In the genomic region with DNA sequence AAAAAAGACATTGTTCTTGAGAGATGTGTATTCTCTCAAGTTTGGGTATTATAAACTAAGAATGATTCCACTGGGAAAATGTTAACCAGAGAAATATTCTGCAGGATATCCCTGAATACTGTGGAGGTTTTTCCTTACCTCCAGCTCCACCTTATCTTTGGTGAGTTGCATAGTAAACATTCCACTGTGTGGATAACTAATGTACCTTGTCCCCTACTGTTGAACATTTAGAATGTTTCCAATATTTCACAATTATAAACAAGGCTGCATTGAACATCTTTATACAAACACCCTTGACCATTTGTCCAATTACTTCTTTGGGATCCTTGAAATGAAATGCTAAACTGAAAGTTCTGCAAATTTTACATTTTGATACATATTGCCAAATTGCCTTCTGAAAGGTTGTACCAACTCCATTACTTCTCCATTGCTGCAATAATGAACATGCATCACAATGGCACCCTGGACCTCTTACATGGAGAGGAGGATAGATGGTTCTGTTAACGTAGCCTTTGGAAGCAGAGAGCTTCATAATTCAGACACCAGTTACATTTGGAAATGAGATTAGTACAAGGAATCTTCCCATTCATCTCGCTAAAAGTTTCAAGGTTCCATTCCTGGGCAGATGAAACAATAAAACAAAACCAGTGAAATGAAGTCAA, we compare ENCODE assay signal across 35 cellular contexts.
"Had no signal": no experiment of that assay in that cellular context is flagged by ENCODE, and none has a peak within 500 bp of the region (broad histone marks: within the 10 kb centered on the region; RNA-seq: fewer than 3 reads in every experiment).

No MANE protein-coding gene starts in this region.

- ATAC-seq: activated CD8-positive, alpha-beta T cell treated with anti-CD3 and anti-CD28 coated beads for 36 hours; activated naive CD4-positive, alpha-beta T cell treated with anti-CD3 and anti-CD28 coated beads, Interleukin-2, amount 50 U/mL, for 72 hours; activated T-cell treated with anti-CD3 and anti-CD28 coated beads, Interleukin-2, amount 50 U/mL, for 4 hours; activated T-cell treated with anti-CD3 and anti-CD28 coated beads, Interleukin-2, amount 50 U/mL, for 72 hours; activated T-helper 17 cell treated with anti-CD3 and anti-CD28 coated beads, Interleukin-2, amount 50 U/mL, for 72 hours; body of pancreas had no signal

- H3K27ac Mint-ChIP-seq: activated B cell treated with CpG ODN at 0.5 μM for 24 hours; activated CD4-positive, alpha-beta memory T cell treated with anti-CD3 and anti-CD28 coated beads for 36 hours; activated CD4-positive, alpha-beta T cell treated with anti-CD3 and anti-CD28 coated beads, Interleukin-2, amount 10 ng/mL, durations not matched to agents 24 days and 14 days; activated CD8-positive, alpha-beta T cell treated with anti-CD3 and anti-CD28 coated beads for 36 hours; activated naive CD4-positive, alpha-beta T cell treated with anti-CD3 and anti-CD28 coated beads for 36 hours; activated naive CD4-positive, alpha-beta T cell treated with anti-CD3 and anti-CD28 coated beads, Interleukin-2, amount 50 U/mL, for 72 hours; activated naive CD8-positive, alpha-beta T cell treated with anti-CD3 and anti-CD28 coated beads for 36 hours; activated T-cell treated with anti-CD3 and anti-CD28 coated beads, Interleukin-2, amount 50 U/mL, for 72 hours; activated T-helper 1 cell treated with anti-CD3 and anti-CD28 coated beads, Interleukin-12 subunit alpha, Interleukin-12 subunit beta, Interleukin-2, Interleukin-4 antibody, amounts not matched to agents 30 ng/mL and 10 ng/mL and 1 ng/mL, durations not matched to agents 14 hours and 24 hours and 36 hours; activated T-helper 17 cell treated with anti-CD3 and anti-CD28 coated beads, Interleukin-2, amount 50 U/mL, for 72 hours; T-helper 1 cell treated with Interleukin-12 subunit alpha and Interleukin-12 subunit beta and Interleukin-4 antibody, amounts not matched to agents 30 μg/mL and 1 μg/mL, for 36 hours; T-helper 2 cell treated with Interferon-gamma antibody and Interleukin-4, amounts not matched to agents 5 μg/mL and 100 μg/mL, for 36 hours had no signal

- H3K4me3 ChIP-seq: adrenal gland, body of pancreas, breast epithelium had no signal

- H3K4me3 Mint-ChIP-seq: activated B cell treated with CpG ODN at 0.5 μM for 24 hours; activated CD4-positive, alpha-beta memory T cell treated with anti-CD3 and anti-CD28 coated beads for 36 hours; activated CD4-positive, alpha-beta T cell treated with anti-CD3 and anti-CD28 coated beads, Interleukin-2, amount 10 ng/mL, durations not matched to agents 24 days and 14 days; activated CD8-positive, alpha-beta T cell treated with anti-CD3 and anti-CD28 coated beads for 36 hours; activated naive CD4-positive, alpha-beta T cell treated with anti-CD3 and anti-CD28 coated beads for 36 hours; activated naive CD8-positive, alpha-beta T cell treated with anti-CD3 and anti-CD28 coated beads for 36 hours; activated T-cell treated with anti-CD3 and anti-CD28 coated beads, Interleukin-2, amount 50 U/mL, for 4 hours; activated T-cell treated with anti-CD3 and anti-CD28 coated beads, Interleukin-2, amount 50 U/mL, for 72 hours; activated T-helper 1 cell treated with anti-CD3 and anti-CD28 coated beads, Interleukin-12 subunit alpha, Interleukin-12 subunit beta, Interleukin-2, Interleukin-4 antibody, amounts not matched to agents 30 ng/mL and 10 ng/mL and 1 ng/mL, durations not matched to agents 14 hours and 24 hours and 36 hours; activated T-helper 17 cell treated with anti-CD3 and anti-CD28 coated beads, Interleukin-2, amount 50 U/mL, for 72 hours; T-helper 1 cell treated with Interleukin-12 subunit alpha and Interleukin-12 subunit beta and Interleukin-4 antibody, amounts not matched to agents 30 μg/mL and 1 μg/mL, for 36 hours; T-helper 2 cell treated with Interferon-gamma antibody and Interleukin-4, amounts not matched to agents 5 μg/mL and 100 μg/mL, for 36 hours had no signal

- H3K36me3 Mint-ChIP-seq: activated CD4-positive, alpha-beta memory T cell treated with anti-CD3 and anti-CD28 coated beads for 36 hours; activated naive CD8-positive, alpha-beta T cell treated with anti-CD3 and anti-CD28 coated beads for 36 hours had no signal

- H3K9me3 ChIP-seq: adrenal gland, body of pancreas, breast epithelium had no signal

- H3K4me1 ChIP-seq: adrenal gland, body of pancreas, breast epithelium had no signal

- H3K27me3 ChIP-seq: body of pancreas, brain microvascular endothelial cell had no signal

- H3K36me3 ChIP-seq: adrenal gland, brain microvascular endothelial cell, breast epithelium, WERI-Rb-1 had no signal

- H3K27ac ChIP-seq: adrenal gland, body of pancreas, brain microvascular endothelial cell, breast epithelium, WERI-Rb-1 had no signal

- H3K9me3 Mint-ChIP-seq: activated B cell treated with CpG ODN at 0.5 μM for 24 hours; activated CD4-positive, alpha-beta memory T cell treated with anti-CD3 and anti-CD28 coated beads for 36 hours; activated CD4-positive, alpha-beta T cell treated with anti-CD3 and anti-CD28 coated beads, Interleukin-2, amount 10 ng/mL, durations not matched to agents 24 days and 14 days; activated CD8-positive, alpha-beta T cell treated with anti-CD3 and anti-CD28 coated beads for 36 hours; activated naive CD4-positive, alpha-beta T cell treated with anti-CD3 and anti-CD28 coated beads for 36 hours; activated T-cell treated with anti-CD3 and anti-CD28 coated beads, Interleukin-2, amount 50 U/mL, for 4 hours; activated T-helper 1 cell treated with anti-CD3 and anti-CD28 coated beads, Interleukin-12 subunit alpha, Interleukin-12 subunit beta, Interleukin-2, Interleukin-4 antibody, amounts not matched to agents 30 ng/mL and 10 ng/mL and 1 ng/mL, durations not matched to agents 14 hours and 24 hours and 36 hours; activated T-helper 17 cell treated with anti-CD3 and anti-CD28 coated beads, Interleukin-2, amount 50 U/mL, for 72 hours; T-helper 1 cell treated with Interleukin-12 subunit alpha and Interleukin-12 subunit beta and Interleukin-4 antibody, amounts not matched to agents 30 μg/mL and 1 μg/mL, for 36 hours; T-helper 2 cell treated with Interferon-gamma antibody and Interleukin-4, amounts not matched to agents 5 μg/mL and 100 μg/mL, for 36 hours had no signal

- H3K4me1 Mint-ChIP-seq: activated B cell treated with CpG ODN at 0.5 μM for 24 hours; activated CD4-positive, alpha-beta T cell treated with anti-CD3 and anti-CD28 coated beads, Interleukin-2, amount 10 ng/mL, durations not matched to agents 24 days and 14 days; activated naive CD8-positive, alpha-beta T cell treated with anti-CD3 and anti-CD28 coated beads for 36 hours; activated T-helper 17 cell treated with anti-CD3 and anti-CD28 coated beads, Interleukin-2, amount 50 U/mL, for 72 hours had no signal

- DNase-seq: activated B cell treated with CpG ODN at 0.5 μM for 24 hours; activated CD4-positive, alpha-beta memory T cell treated with anti-CD3 and anti-CD28 coated beads for 36 hours; activated CD4-positive, alpha-beta T cell treated with anti-CD3 and anti-CD28 coated beads for 4 hours; activated CD4-positive, alpha-beta T cell treated with anti-CD3 and anti-CD28 coated beads, Interleukin-2, amount 10 ng/mL, durations not matched to agents 24 days and 14 days; activated CD4-positive, alpha-beta T cell treated with anti-CD3 and anti-CD28 coated beads, Interleukin-2, amount 50 U/mL, for 1 hour; activated CD4-positive, alpha-beta T cell treated with anti-CD3 and anti-CD28 coated beads, Interleukin-2, amount 50 U/mL, for 4 hours; activated CD4-positive, CD25-positive, alpha-beta regulatory T cell treated with anti-CD3 and anti-CD28 coated beads, Interleukin-2, amount 50 U/mL, for 72 hours; activated CD8-positive, alpha-beta memory T cell treated with anti-CD3 and anti-CD28 coated beads, Interleukin-2, amount 50 U/mL, for 4 hours; activated CD8-positive, alpha-beta T cell treated with anti-CD3 and anti-CD28 coated beads for 36 hours; activated effector memory CD4-positive, alpha-beta T cell treated with anti-CD3 and anti-CD28 coated beads, Interleukin-2, amount 50 U/mL, for 16 hours; activated gamma-delta T cell treated with Interleukin-2 at 50 U/mL for 16 hours; activated naive CD4-positive, alpha-beta T cell; activated naive CD4-positive, alpha-beta T cell treated with anti-CD3 and anti-CD28 coated beads for 36 hours; activated naive CD4-positive, alpha-beta T cell treated with anti-CD3 and anti-CD28 coated beads, Interleukin-2, amount 50 U/mL, for 16 hours; activated naive CD8-positive, alpha-beta T cell treated with anti-CD3 and anti-CD28 coated beads for 36 hours; activated T-cell treated with anti-CD3 and anti-CD28 coated beads for 4 hours; activated T-cell treated with anti-CD3 and anti-CD28 coated beads, Interleukin-2, amount 50 U/mL, for 1 hour; activated T-cell treated with anti-CD3 and anti-CD28 coated beads, Interleukin-2, amount 50 U/mL, for 4 hours; activated T-cell treated with anti-CD3 and anti-CD28 coated beads, Interleukin-2, amount 50 U/mL, for 72 hours; adrenal gland; amniotic stem cell; aorta; body of pancreas; brain microvascular endothelial cell; central memory CD4-positive, alpha-beta T cell; T-helper 1 cell; T-helper 2 cell; T-helper 9 cell; WERI-Rb-1 had no signal
